7 cellular contexts compared by ENCODE assay signal in the genomic region with DNA sequence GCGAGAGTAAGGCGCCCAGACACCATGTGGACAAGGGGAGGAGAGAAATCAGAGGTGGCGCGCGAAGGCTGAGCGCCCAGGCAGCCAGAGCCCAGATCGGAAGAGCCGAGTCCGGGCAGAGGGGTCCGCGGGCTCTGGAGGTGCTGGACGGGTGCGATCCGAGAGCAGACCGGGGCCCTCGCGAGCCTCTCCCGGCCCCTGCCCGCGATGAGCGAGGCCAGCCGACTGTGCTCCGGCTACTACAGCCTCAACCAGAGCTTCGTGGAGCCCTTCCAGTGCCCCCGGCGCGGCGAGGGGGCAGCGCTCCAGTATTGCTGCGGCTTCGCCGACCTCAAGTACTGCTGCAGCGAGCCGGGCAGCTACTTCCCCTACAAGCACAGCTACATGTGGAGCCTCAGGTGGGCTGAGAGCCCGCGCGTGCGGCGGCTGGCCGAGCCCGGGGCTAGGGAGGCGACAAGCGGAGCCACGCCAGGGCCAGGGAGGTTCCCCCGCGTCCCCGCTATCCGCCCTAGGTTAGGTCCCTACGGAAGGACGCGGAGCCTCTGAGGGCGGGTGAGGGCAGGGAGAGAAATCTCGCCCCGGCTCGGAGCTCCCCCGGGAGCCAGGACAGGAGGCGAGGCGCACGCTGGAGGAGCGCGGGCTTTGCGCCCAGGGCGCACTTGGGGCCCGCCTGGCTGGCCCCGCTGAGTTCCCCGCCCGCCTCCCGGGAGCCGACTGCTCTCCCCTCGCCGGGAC. TPM values are rescaled to one million over a fixed set of nuclear protein-coding genes. Genes with fewer than 3 reads are reported as not detected.
A peak's percentile ranks its signal among the peaks of the same experiment; 100 is the strongest.
DNase-seq lines count a peak whose midpoint lies in the region; ATAC-seq, FAIRE-seq and TF ChIP-seq lines count a peak whose summit lies in the region.

SHISAL2B (plus strand) TSS at position 87 of the 735 bp plus-strand sequence; CDS start at position 208, 121 bp downstream.

- intact Hi-C loops in tibial artery (cut with DNase I; ENCODE audit: low total_unique reads): no loop called here

- H3K27me3 ChIP-seq in liver (ENCODE audit: control insufficient read depth in 4 of 4, insufficient read depth in 4 of 4, low read length in 3 of 4) (peaks cover 0 to 21% (median 4%) of the 10 kb centered on the region in 4 donors), tibial artery (peaks cover 0 to 18% of the 10 kb centered on the region in 2 donors)

- no peak for TF ChIP-seq CTCF in NB4 (IDR thresholded peaks at IDR 0.05; ENCODE audit: low read depth, low read length)
- no peak for TF ChIP-seq CTCF in brain (conservative IDR thresholded peaks at IDR 0.05)
- TF ChIP-seq CTCF in liver (IDR thresholded peaks at IDR 0.05; ENCODE audit: low read depth, low read length, missing input control): no peak
- no peak for TF ChIP-seq CTCF in tibial artery (IDR thresholded peaks at IDR 0.05)

- peaks cover 58% of the 10 kb centered on the region for H3K27me3 Mint-ChIP-seq in brain

- H3K36me3 Mint-ChIP-seq in brain: no peaks in the 10 kb centered on the region

- H3K4me1 ChIP-seq in liver (ENCODE audit: control insufficient read depth in 4 of 4, insufficient read depth in 4 of 4, low read length in 3 of 4) (peaks cover 7 to 10% (median 9%) of the 10 kb centered on the region in 4 donors), tibial artery (peaks cover 0 to 12% (median 11%) of the 10 kb centered on the region in 4 donors)

- peak within 1 kb of the TSS; percentile 85 to 89 (median 87) for H3K4me3 Mint-ChIP-seq in brain

- H3K27ac Mint-ChIP-seq in brain: no peak within 1 kb of the TSS

- no peaks in the 10 kb centered on the region for H3K36me3 ChIP-seq in liver (ENCODE audit: control insufficient read depth in 4 of 4, insufficient read depth in 3 of 4, low read depth in 1 of 4, low read length in 3 of 4)
- no peaks in the 10 kb centered on the region for H3K36me3 ChIP-seq in tibial artery

- WGBS in liver: 2% methylated on average over 71 of the region's 71 CpGs

- H3K27ac ChIP-seq in liver (ENCODE audit: low read depth in 1 of 2, low read length in 2 of 2): no peak within 1 kb of the TSS
- no peak within 1 kb of the TSS for H3K27ac ChIP-seq in tibial artery

- FAIRE-seq in GM12892 (lab: Jason Lieb, UNC): no peak

- peaks cover 8% of the 10 kb centered on the region for H3K4me1 Mint-ChIP-seq in brain

- H3K9me3 ChIP-seq in liver (ENCODE audit: control insufficient read depth in 4 of 4, low read length in 3 of 4): no peaks in the 10 kb centered on the region
- no peaks in the 10 kb centered on the region for H3K9me3 ChIP-seq in tibial artery

- no peak within 1 kb of the TSS for H3K4me3 ChIP-seq in NB4 (ENCODE audit: low read depth, low read length)
- peak within 1 kb of the TSS in 2 of 3 donors; percentile 14 to 31 for H3K4me3 ChIP-seq in liver (ENCODE audit: low read depth in 1 of 3, low read length in 3 of 3)
- peak within 1 kb of the TSS in 1 of 2 donors; percentile 37 for H3K4me3 ChIP-seq in tibial artery

- TF ChIP-seq RAD21 in liver (IDR thresholded peaks at IDR 0.05): no peak

- peaks cover 0 to 3% (median 2%) of the 10 kb centered on the region in 5 experiments for H3K9me3 Mint-ChIP-seq in brain

- DNase-seq in GM12892 (ENCODE audit: insufficient read length) (peak; percentile 21), NB4 (ENCODE audit: low read depth) (peak; percentile 13), Ammon's horn (ENCODE audit: low spot score) (no peak), tibial artery (no peak)

- ATAC-seq in GM19328 (IDR thresholded peaks at IDR 0.05; ENCODE audit: unreplicated experiment): no peak

- TF ChIP-seq POLR2A in GM12892 (IDR thresholded peaks at IDR 0.05; ENCODE audit: low read depth, low read length) (no peak), NB4 (IDR thresholded peaks at IDR 0.05; ENCODE audit: extremely low read depth, insufficient read length) (no peak)

- H3K9ac ChIP-seq in liver (ENCODE audit: low read depth in 1 of 2, low read length in 2 of 2): no peak within 1 kb of the TSS

TF ChIP-seq in liver, 16 proteins besides CTCF, POLR2A, EP300 and RAD21:
- no peak for TF ChIP-seq HNF4G (IDR thresholded peaks at IDR 0.05)
- TF ChIP-seq ZBTB33 (IDR thresholded peaks at IDR 0.05): no peak
- no peak for TF ChIP-seq REST (IDR thresholded peaks at IDR 0.05)
- TF ChIP-seq, protein P1, sequence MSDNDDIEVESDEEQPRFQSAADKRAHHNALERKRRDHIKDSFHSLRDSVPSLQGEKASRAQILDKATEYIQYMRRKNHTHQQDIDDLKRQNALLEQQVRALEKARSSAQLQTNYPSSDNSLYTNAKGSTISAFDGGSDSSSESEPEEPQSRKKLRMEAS (IDR thresholded peaks at IDR 0.05): no peak
- TF ChIP-seq JUND (IDR thresholded peaks at IDR 0.05): no peak
- no peak for TF ChIP-seq GABPA (IDR thresholded peaks at IDR 0.05 in 1 of 2, conservative IDR thresholded peaks at IDR 0.05 in 1 of 2)
- TF ChIP-seq FOXA2 (IDR thresholded peaks at IDR 0.05): no peak
- TF ChIP-seq SP1 (IDR thresholded peaks at IDR 0.05): no peak
- TF ChIP-seq TAF1 (conservative IDR thresholded peaks at IDR 0.05): no peak
- TF ChIP-seq YY1 (IDR thresholded peaks at IDR 0.05): no peak
- no peak for TF ChIP-seq HNF4A (conservative IDR thresholded peaks at IDR 0.05)

RNA-seq across cellular contexts. Expression of gene SHISAL2B, which starts in this region (rescaled TPM):
- polyA plus RNA-seq in GM12892 (2012; ENCODE audit: missing spikeins): not detected
- polyA plus RNA-seq in brain (ENCODE audit: insufficient read depth, low read depth, low replicate concordance) (not detected), liver (not detected)
- not detected for total RNA-seq in liver

Comparison
In these comparisons a context has a peak if more than half of its experiments do, and no peak if none do; other contexts are left out.
1. DNase-seq: peak in GM12892 (single experiment) and NB4 (single experiment); none in Ammon's horn (single experiment) and tibial artery (0 of 2).